14 cellular contexts compared by ENCODE assay signal in the genomic region with DNA sequence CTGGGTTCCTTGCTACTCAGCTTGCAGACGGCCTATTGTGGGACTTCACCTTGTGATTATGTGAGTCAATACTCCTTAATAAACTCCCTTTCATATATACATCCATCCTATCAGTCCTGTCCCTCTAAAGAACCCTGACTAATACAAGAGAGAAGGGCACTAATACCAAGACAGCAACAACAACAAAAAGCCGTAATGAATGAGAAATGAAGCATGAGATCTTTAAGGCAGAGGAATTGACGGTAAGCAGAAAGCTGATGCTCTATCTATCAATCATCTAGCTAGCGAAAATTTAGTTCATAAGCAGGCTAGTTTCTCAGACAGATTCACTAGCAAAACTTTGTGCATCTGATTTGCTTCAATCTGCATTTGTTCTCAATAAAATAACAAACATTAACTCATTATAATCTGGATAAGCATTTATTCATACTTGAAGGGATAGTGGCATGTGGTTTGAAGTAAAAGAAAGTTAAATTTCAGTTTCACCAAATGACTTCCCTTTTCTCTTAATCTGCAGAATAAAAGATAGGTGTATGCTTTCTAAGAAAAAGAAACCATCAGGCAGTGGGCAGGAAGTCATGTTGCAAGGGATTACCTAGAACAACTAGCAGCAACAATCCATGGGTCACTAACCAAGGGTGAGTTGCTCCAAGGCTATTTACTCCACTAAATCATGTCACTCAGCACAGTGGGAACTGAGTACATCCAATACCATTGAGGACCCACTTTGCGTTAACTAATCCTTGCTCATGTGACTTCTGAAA.
DNase-seq lines count a peak whose midpoint lies in the region; ATAC-seq and TF ChIP-seq lines count a peak whose summit lies in the region.
"Had no signal": no experiment of that assay in that cellular context is flagged by ENCODE, and none has a peak within 500 bp of the region (broad histone marks: within the 10 kb centered on the region; RNA-seq: fewer than 3 reads in every experiment).

No MANE protein-coding gene starts in this region.

- peak overlapping the region; percentile 35 for H3K27ac Mint-ChIP-seq in activated naive CD4-positive, alpha-beta T cell treated with anti-CD3 and anti-CD28 coated beads, Interleukin-2, amount 10 ng/mL, durations not matched to agents 7 days and 5 days
- no peak overlapping the region for H3K27ac Mint-ChIP-seq in activated naive CD4-positive, alpha-beta T cell treated with anti-CD3 and anti-CD28 coated beads, Interleukin-2, amount 50 U/mL, for 72 hours
- no peak overlapping the region for H3K27ac Mint-ChIP-seq in MCF 10A (ENCODE audit: low read depth, unreplicated experiment)

- peaks cover 22% of the 10 kb centered on the region for H3K4me1 Mint-ChIP-seq in activated naive CD4-positive, alpha-beta T cell treated with anti-CD3 and anti-CD28 coated beads, Interleukin-2, amount 10 ng/mL, durations not matched to agents 7 days and 5 days
- no peaks in the 10 kb centered on the region for H3K4me1 Mint-ChIP-seq in MCF 10A (ENCODE audit: insufficient read depth, unreplicated experiment)

- ATAC-seq in activated naive CD4-positive, alpha-beta T cell treated with anti-CD3 and anti-CD28 coated beads, Interleukin-2, amount 50 U/mL, for 72 hours, result no peak
- ATAC-seq in GM21825 (IDR thresholded peaks at IDR 0.05; ENCODE audit: unreplicated experiment), result peak; percentile 59
- ATAC-seq in HG03442 (IDR thresholded peaks at IDR 0.05; ENCODE audit: unreplicated experiment), result peak; percentile 71
- no peak for ATAC-seq in HG02588 (IDR thresholded peaks at IDR 0.05; ENCODE audit: unreplicated experiment)

- H3K36me3 Mint-ChIP-seq in activated naive CD4-positive, alpha-beta T cell treated with anti-CD3 and anti-CD28 coated beads, Interleukin-2, amount 10 ng/mL, durations not matched to agents 7 days and 5 days, result peaks cover 2% of the 10 kb centered on the region
- H3K36me3 Mint-ChIP-seq in activated naive CD4-positive, alpha-beta T cell treated with anti-CD3 and anti-CD28 coated beads, Interleukin-2, amount 50 U/mL, for 72 hours, result no peaks in the 10 kb centered on the region
- H3K36me3 Mint-ChIP-seq in MCF 10A (ENCODE audit: insufficient read depth, unreplicated experiment), result no peaks in the 10 kb centered on the region

- H3K4me3 Mint-ChIP-seq in activated naive CD4-positive, alpha-beta T cell treated with anti-CD3 and anti-CD28 coated beads, Interleukin-2, amount 10 ng/mL, durations not matched to agents 7 days and 5 days, result no peak overlapping the region
- no peak overlapping the region for H3K4me3 Mint-ChIP-seq in MCF 10A (ENCODE audit: unreplicated experiment)

- TF ChIP-seq CTCF in MCF 10A (IDR thresholded peaks at IDR 0.05; ENCODE audit: unreplicated experiment), result no peak

- POLR2A ChIA-PET in MCF 10A (lab: Yijun Ruan, JAX), result no interaction called here

- no peak for DNase-seq in activated naive CD4-positive, alpha-beta T cell treated with anti-CD3 and anti-CD28 coated beads, Interleukin-2, amount 10 ng/mL, durations not matched to agents 7 days and 5 days
- DNase-seq in activated naive CD4-positive, alpha-beta T cell treated with anti-CD3 and anti-CD28 coated beads, Interleukin-2, amount 50 U/mL, for 72 hours (ENCODE audit: low spot score in 2 of 2), result no peak
- DNase-seq in cardiac septum (ENCODE audit: low spot score) (no peak), occipital lobe (lab: John Stamatoyannopoulos, UW) (no peak), MCF 10A (ENCODE audit: unreplicated experiment) (no peak)
- DNase-seq: brain microvascular endothelial cell, DMS153, NCI-H1694 treated with DMSO at 0.1 percent for 48 hours, NCI-H82, SJCRH30, upper lobe of left lung had no signal

- no TSS peak for BruUV-seq in MCF 10A (replicated peaks; lab: Mats Ljungman, UMichigan)

- CTCF ChIA-PET in activated naive CD4-positive, alpha-beta T cell treated with anti-CD3 and anti-CD28 coated beads, Interleukin-2, amount 10 ng/mL, durations not matched to agents 7 days and 5 days (lab: Charles Lee), result interaction anchor here (1.3 kb wide), 1 partner anchor 23 kb away, joined by 4 read pairs; no protein-coding TSS in a partner anchor
- CTCF ChIA-PET in MCF 10A (lab: Yijun Ruan, JAX), result interaction anchor here (1.7 kb wide), 1 partner anchor 162 kb away, joined by 3 read pairs; no protein-coding TSS in a partner anchor

- no peaks in the 10 kb centered on the region for H3K27me3 Mint-ChIP-seq in activated naive CD4-positive, alpha-beta T cell treated with anti-CD3 and anti-CD28 coated beads, Interleukin-2, amount 10 ng/mL, durations not matched to agents 7 days and 5 days
- peaks cover 47% of the 10 kb centered on the region for H3K27me3 Mint-ChIP-seq in MCF 10A (ENCODE audit: insufficient read depth, unreplicated experiment)

- H3K9me3 Mint-ChIP-seq in activated naive CD4-positive, alpha-beta T cell treated with anti-CD3 and anti-CD28 coated beads, Interleukin-2, amount 10 ng/mL, durations not matched to agents 7 days and 5 days, result peaks cover 24% of the 10 kb centered on the region
- H3K9me3 Mint-ChIP-seq in activated naive CD4-positive, alpha-beta T cell treated with anti-CD3 and anti-CD28 coated beads, Interleukin-2, amount 50 U/mL, for 72 hours, result peaks cover 13 to 21% of the 10 kb centered on the region in 2 donors
- peaks cover 6% of the 10 kb centered on the region for H3K9me3 Mint-ChIP-seq in MCF 10A (ENCODE audit: unreplicated experiment)

- intact Hi-C loops in cardiac septum (cut with DNase I), result no loop called here
- intact Hi-C loops in MCF 10A (cut with micrococcal nuclease), result no loop called here

Comparison
In these comparisons a context has a peak if more than half of its experiments do, and no peak if none do; other contexts are left out.
1. ATAC-seq: peak in GM21825 (single experiment) and HG03442 (single experiment); none in activated naive CD4-positive, alpha-beta T cell treated with anti-CD3 and anti-CD28 coated beads, Interleukin-2, amount 50 U/mL, for 72 hours (0 of 2) and HG02588 (single experiment).